In genomic region chrX:2752441-2752840, GRCh38 we compare ENCODE assay signal across 2 cellular contexts. TPM values are rescaled to one million over a fixed set of nuclear protein-coding genes. Genes with fewer than 3 reads are reported as not detected.
"Had no signal": no experiment of that assay in that cellular context is flagged by ENCODE, and none has a peak within 500 bp of the region (broad histone marks: within the 10 kb centered on the region; RNA-seq: fewer than 3 reads in every experiment).

No MANE protein-coding gene starts in this region.

RNA-seq across cellular contexts. Expression of gene XG, which starts 0.6 kb away (rescaled TPM):
- total RNA-seq: frontal cortex had no signal
- polyA plus RNA-seq: immature natural killer cell had no signal
